Comparison of ENCODE assay signal across 8 cellular contexts in the genomic region with DNA sequence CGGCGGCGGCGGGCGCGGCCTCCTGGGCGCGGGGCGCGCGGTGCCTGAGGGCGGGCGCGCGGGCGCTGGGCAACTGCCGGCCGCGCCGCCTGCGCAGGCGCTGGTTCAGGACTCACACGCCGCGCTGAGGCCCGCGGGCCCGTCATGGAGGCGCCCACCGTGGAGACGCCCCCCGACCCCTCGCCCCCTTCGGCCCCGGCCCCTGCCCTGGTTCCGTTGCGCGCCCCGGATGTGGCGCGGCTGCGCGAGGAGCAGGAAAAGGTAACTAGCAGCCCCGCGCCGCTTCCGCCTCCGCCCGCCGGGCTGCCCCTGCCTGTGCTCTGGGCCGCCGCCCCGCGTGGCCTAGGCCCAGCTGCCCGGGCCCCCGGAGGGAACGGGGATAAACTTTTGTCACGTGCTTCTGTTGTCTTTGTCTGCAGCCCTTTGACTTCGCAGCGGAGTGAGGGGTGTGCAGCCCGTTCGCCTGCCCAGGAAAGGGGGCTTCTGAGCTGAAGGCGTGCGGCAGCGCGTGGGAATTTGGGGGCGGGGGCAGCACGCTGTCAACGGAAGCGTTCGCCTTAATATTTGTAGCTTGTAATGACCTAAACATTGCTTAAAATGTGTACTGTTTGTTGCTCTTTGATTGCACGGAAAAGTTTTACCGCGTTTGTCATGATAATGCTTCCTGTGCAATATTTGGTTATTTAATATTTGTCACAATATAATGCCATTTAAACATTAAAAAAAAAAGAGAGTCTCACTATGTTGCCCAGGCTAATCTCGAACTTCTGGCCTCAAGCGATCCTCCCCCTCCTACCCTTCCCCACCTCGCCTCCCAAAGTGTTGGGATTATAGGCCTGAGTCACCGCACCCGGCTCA. TPM values are rescaled to one million over a fixed set of nuclear protein-coding genes. Genes with fewer than 3 reads are reported as not detected.
DNase-seq lines count a peak whose midpoint lies in the region; ATAC-seq and TF ChIP-seq lines count a peak whose summit lies in the region.

No MANE protein-coding gene starts in this region.

- no peaks in the 10 kb centered on the region for H3K79me1 ChIP-seq in mesenchymal stem cell (replicated peaks; ENCODE audit: low read length, poor library complexity, severe bottlenecking)

- under 1% methylated on average over 49 of the region's 79 CpGs for WGBS in mesenchymal stem cell

- peak overlapping the region; percentile 74 for H2AFZ ChIP-seq in mesenchymal stem cell (ENCODE audit: low read depth, low read length)

- H2BK120ac ChIP-seq in mesenchymal stem cell (ENCODE audit: low read depth, low read length) = peak overlapping the region; percentile 59

- peak overlapping the region; percentile 24 for H2BK5ac ChIP-seq in mesenchymal stem cell (ENCODE audit: low read depth, low read length, poor library complexity, severe bottlenecking)

- peak overlapping the region; percentile 92 for H4K8ac ChIP-seq in mesenchymal stem cell (ENCODE audit: low read length)

- peak; percentile 25 for ATAC-seq in HG03060 (IDR thresholded peaks at IDR 0.05; ENCODE audit: low read depth, unreplicated experiment)

- peak overlapping the region; percentile 93 for H3K9ac ChIP-seq in mesenchymal stem cell (ENCODE audit: low read length)

- peak overlapping the region in 1 of 2 experiments; percentile 23 for H2BK12ac ChIP-seq in mesenchymal stem cell (ENCODE audit: low read length in 2 of 2)

- peak overlapping the region; percentile 67 for H3K4me2 ChIP-seq in mesenchymal stem cell (ENCODE audit: low read length, poor library complexity, severe bottlenecking)

- no peaks in the 10 kb centered on the region for H3K9me3 ChIP-seq in mesenchymal stem cell (ENCODE audit: control insufficient read depth, low read length)

- H4K91ac ChIP-seq in mesenchymal stem cell (ENCODE audit: low read length) = peak overlapping the region; percentile 90

- H3K14ac ChIP-seq in mesenchymal stem cell (ENCODE audit: low read length in 2 of 2) = peak overlapping the region in 1 of 2 experiments; percentile 87

- H3K27me3 ChIP-seq in dorsolateral prefrontal cortex (no peaks in the 10 kb centered on the region), mesenchymal stem cell (ENCODE audit: control insufficient read depth in 1 of 2, insufficient read depth in 1 of 2, low read length in 2 of 2) (no peaks in the 10 kb centered on the region)

- H2AK5ac ChIP-seq in mesenchymal stem cell (ENCODE audit: low read length, severe bottlenecking) = no peak overlapping the region

- TF ChIP-seq CTCF in dorsolateral prefrontal cortex (IDR thresholded peaks at IDR 0.05 in 54 of 56, conservative IDR thresholded peaks at IDR 0.05 in 2 of 56; ENCODE audit: low read depth in 1 of 56, partially characterized antibody in 56 of 56) = no peak

- H3K4me3 ChIP-seq in dorsolateral prefrontal cortex (peak overlapping the region; percentile 61 to 97 (median 88)), mesenchymal stem cell (ENCODE audit: insufficient read depth in 1 of 2, low read depth in 1 of 2, low read length in 2 of 2) (peak overlapping the region; percentile 92 to 99)

- H3K23ac ChIP-seq in mesenchymal stem cell (ENCODE audit: low read length in 2 of 2) = no peak overlapping the region

- peak overlapping the region; percentile 62 to 81 for H3K4ac ChIP-seq in mesenchymal stem cell (ENCODE audit: low read depth in 1 of 2, low read length in 2 of 2)

- H3K27ac ChIP-seq in dorsolateral prefrontal cortex = peak overlapping the region in 45 of 59 donors; percentile 0 to 87 (median 58)
- H3K27ac ChIP-seq in mesenchymal stem cell (ENCODE audit: low read length, poor library complexity, severe bottlenecking) = no peak overlapping the region

- peak overlapping the region; percentile 81 for H2BK15ac ChIP-seq in mesenchymal stem cell (ENCODE audit: low read depth, poor library complexity, severe bottlenecking)

- peak overlapping the region; percentile 93 to 94 for H3K18ac ChIP-seq in mesenchymal stem cell (ENCODE audit: low read depth in 1 of 2, low read length in 2 of 2)

- no peaks in the 10 kb centered on the region for H3K36me3 ChIP-seq in mesenchymal stem cell (ENCODE audit: control insufficient read depth in 1 of 2, insufficient read depth in 2 of 2, low read depth in 1 of 2, low read length in 2 of 2)

- H3K4me1 ChIP-seq in mesenchymal stem cell (ENCODE audit: control insufficient read depth, insufficient read depth, low read depth, low read length) = peaks cover 4% of the 10 kb centered on the region

- intact Hi-C loops in dorsolateral prefrontal cortex (cut with DNase I) = loop anchor here in 1 of 2 donors (10.0 kb wide), 2 partner anchors 98 to 102 kb away; no protein-coding TSS in a partner anchor

- DNase-seq in SIG-M5 treated with dmso at 0.1 percent for 504 hours (lab: John Stamatoyannopoulos, UW; ENCODE audit: unreplicated experiment) = peak; percentile 62
- DNase-seq in SIG-M5 (lab: John Stamatoyannopoulos, UW) = no peak
- peak; percentile 28 for DNase-seq in NCI-H510A (lab: John Stamatoyannopoulos, UW)
- DNase-seq in activated CD4-positive, alpha-beta T cell treated with anti-CD3 and anti-CD28 coated beads, Interleukin-2, amount 50 U/mL, for 24 hours (ENCODE audit: low read depth in 1 of 2, low spot score in 1 of 2) = peak; percentile 57 to 59
- peak in 7 of 10 donors; percentile 21 to 73 (median 36) for DNase-seq in dorsolateral prefrontal cortex
- peak; percentile 53 for DNase-seq in mesenchymal stem cell
- peak; percentile 35 for DNase-seq in stimulated activated CD8-positive, alpha-beta memory T cell treated with anti-CD3 and anti-CD28 coated beads, Interleukin-15, amount 100 ng/mL, for 1 hour (ENCODE audit: low read depth)

RNA-seq across cellular contexts. Expression of a gene that starts 0.6 kb away (rescaled TPM):
- 10 to 100 TPM; 43.6 to 90.9 (median 61.6) TPM for total RNA-seq in dorsolateral prefrontal cortex
- polyA plus RNA-seq in mesenchymal stem cell (2013, experiment 1 of 2) = 37.1 TPM
- 37.5 TPM for polyA plus RNA-seq in mesenchymal stem cell (2013, experiment 2 of 2)
